1 cellular context compared by ENCODE assay signal in the genomic region with DNA sequence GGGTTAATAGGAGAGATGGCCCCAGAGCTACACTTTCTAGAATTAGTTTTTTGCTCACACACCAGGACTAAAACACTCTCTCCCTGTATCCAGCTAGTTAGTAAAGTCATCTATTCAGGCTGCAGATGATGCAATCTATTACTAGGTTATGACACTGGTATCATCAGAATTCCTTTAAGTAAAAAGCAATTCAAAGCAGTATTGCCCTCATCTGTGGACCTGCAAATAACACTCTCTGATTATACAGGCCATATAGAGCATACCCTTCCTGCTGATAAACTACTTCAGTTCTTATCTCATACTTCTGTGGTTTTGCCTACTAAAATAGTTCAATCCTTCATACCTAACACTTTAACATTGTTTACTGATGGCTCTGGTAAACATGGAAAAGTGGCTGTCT.
TF ChIP-seq lines count a peak whose summit lies in the region.

No MANE protein-coding gene starts in this region.

TF ChIP-seq in K562, 482 proteins besides CTCF, POLR2A, EP300 and RAD21 (continued from another document):
- TF ChIP-seq, protein P1, sequence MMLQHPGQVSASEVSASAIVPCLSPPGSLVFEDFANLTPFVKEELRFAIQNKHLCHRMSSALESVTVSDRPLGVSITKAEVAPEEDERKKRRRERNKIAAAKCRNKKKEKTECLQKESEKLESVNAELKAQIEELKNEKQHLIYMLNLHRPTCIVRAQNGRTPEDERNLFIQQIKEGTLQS (IDR thresholded peaks at IDR 0.05): peak; percentile 91
- TF ChIP-seq, protein P1 (CRISPR knock-in tag; conservative IDR thresholded peaks at IDR 0.05): no peak
- TF ChIP-seq ETV1 (tag; conservative IDR thresholded peaks at IDR 0.05; ENCODE audit: low read depth): peak; percentile 85
- no peak for TF ChIP-seq ZNF263 (CRISPR knock-in tag; IDR thresholded peaks at IDR 0.05; ENCODE audit: borderline replicate concordance)
- TF ChIP-seq RUNX1 (IDR thresholded peaks at IDR 0.05; ENCODE audit: low read depth): no peak
- TF ChIP-seq IFI16 (CRISPR knock-in tag; IDR thresholded peaks at IDR 0.05): no peak
- TF ChIP-seq HDAC6 (IDR thresholded peaks at IDR 0.05; ENCODE audit: low read depth, low read length): no peak
- TF ChIP-seq, protein P2, sequence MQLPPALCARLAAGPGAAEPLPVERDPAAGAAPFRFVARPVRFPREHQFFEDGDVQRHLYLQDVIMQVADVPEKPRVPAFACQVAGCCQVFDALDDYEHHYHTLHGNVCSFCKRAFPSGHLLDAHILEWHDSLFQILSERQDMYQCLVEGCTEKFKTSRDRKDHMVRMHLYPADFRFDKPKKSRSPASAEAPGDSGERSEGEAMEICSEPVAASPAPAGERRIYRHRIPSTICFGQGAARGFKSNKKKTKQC (CRISPR knock-in tag; IDR thresholded peaks at IDR 0.05): no peak
- TF ChIP-seq, protein P3, sequence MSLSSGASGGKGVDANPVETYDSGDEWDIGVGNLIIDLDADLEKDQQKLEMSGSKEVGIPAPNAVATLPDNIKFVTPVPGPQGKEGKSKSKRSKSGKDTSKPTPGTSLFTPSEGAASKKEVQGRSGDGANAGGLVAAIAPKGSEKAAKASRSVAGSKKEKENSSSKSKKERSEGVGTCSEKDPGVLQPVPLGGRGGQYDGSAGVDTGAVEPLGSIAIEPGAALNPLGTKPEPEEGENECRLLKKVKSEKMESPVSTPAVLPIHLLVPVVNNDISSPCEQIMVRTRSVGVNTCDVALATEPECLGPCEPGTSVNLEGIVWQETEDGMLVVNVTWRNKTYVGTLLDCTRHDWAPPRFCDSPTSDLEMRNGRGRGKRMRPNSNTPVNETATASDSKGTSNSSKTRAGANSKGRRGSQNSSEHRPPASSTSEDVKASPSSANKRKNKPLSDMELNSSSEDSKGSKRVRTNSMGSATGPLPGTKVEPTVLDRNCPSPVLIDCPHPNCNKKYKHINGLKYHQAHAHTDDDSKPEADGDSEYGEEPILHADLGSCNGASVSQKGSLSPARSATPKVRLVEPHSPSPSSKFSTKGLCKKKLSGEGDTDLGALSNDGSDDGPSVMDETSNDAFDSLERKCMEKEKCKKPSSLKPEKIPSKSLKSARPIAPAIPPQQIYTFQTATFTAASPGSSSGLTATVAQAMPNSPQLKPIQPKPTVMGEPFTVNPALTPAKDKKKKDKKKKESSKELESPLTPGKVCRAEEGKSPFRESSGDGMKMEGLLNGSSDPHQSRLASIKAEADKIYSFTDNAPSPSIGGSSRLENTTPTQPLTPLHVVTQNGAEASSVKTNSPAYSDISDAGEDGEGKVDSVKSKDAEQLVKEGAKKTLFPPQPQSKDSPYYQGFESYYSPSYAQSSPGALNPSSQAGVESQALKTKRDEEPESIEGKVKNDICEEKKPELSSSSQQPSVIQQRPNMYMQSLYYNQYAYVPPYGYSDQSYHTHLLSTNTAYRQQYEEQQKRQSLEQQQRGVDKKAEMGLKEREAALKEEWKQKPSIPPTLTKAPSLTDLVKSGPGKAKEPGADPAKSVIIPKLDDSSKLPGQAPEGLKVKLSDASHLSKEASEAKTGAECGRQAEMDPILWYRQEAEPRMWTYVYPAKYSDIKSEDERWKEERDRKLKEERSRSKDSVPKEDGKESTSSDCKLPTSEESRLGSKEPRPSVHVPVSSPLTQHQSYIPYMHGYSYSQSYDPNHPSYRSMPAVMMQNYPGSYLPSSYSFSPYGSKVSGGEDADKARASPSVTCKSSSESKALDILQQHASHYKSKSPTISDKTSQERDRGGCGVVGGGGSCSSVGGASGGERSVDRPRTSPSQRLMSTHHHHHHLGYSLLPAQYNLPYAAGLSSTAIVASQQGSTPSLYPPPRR (CRISPR knock-in tag; IDR thresholded peaks at IDR 0.05; ENCODE audit: borderline replicate concordance): peak; percentile 69; the same call in 1 of the 2 replicates
- no peak for TF ChIP-seq NUFIP1 (IDR thresholded peaks at IDR 0.05; ENCODE audit: partially characterized antibody)
- TF ChIP-seq, protein P4, sequence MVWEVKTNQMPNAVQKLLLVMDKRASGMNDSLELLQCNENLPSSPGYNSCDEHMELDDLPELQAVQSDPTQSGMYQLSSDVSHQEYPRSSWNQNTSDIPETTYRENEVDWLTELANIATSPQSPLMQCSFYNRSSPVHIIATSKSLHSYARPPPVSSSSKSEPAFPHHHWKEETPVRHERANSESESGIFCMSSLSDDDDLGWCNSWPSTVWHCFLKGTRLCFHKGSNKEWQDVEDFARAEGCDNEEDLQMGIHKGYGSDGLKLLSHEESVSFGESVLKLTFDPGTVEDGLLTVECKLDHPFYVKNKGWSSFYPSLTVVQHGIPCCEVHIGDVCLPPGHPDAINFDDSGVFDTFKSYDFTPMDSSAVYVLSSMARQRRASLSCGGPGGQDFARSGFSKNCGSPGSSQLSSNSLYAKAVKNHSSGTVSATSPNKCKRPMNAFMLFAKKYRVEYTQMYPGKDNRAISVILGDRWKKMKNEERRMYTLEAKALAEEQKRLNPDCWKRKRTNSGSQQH (CRISPR knock-in tag; IDR thresholded peaks at IDR 0.05): no peak
- TF ChIP-seq, protein P5, sequence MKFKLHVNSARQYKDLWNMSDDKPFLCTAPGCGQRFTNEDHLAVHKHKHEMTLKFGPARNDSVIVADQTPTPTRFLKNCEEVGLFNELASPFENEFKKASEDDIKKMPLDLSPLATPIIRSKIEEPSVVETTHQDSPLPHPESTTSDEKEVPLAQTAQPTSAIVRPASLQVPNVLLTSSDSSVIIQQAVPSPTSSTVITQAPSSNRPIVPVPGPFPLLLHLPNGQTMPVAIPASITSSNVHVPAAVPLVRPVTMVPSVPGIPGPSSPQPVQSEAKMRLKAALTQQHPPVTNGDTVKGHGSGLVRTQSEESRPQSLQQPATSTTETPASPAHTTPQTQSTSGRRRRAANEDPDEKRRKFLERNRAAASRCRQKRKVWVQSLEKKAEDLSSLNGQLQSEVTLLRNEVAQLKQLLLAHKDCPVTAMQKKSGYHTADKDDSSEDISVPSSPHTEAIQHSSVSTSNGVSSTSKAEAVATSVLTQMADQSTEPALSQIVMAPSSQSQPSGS (CRISPR knock-in tag; IDR thresholded peaks at IDR 0.05): no peak
- TF ChIP-seq, protein P6, sequence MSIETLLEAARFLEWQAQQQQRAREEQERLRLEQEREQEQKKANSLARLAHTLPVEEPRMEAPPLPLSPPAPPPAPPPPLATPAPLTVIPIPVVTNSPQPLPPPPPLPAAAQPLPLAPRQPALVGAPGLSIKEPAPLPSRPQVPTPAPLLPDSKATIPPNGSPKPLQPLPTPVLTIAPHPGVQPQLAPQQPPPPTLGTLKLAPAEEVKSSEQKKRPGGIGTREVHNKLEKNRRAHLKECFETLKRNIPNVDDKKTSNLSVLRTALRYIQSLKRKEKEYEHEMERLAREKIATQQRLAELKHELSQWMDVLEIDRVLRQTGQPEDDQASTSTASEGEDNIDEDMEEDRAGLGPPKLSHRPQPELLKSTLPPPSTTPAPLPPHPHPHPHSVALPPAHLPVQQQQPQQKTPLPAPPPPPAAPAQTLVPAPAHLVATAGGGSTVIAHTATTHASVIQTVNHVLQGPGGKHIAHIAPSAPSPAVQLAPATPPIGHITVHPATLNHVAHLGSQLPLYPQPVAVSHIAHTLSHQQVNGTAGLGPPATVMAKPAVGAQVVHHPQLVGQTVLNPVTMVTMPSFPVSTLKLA (conservative IDR thresholded peaks at IDR 0.05): no peak
- TF ChIP-seq HNRNPL (IDR thresholded peaks at IDR 0.05; ENCODE audit: low read depth, low read length): no peak
- no peak for TF ChIP-seq MEIS2 (IDR thresholded peaks at IDR 0.05; ENCODE audit: partially characterized antibody)
- no peak for TF ChIP-seq ZNF785 (CRISPR knock-in tag; IDR thresholded peaks at IDR 0.05)
- peak in 1 of 2 experiments; percentile 73; a peak in 2 of 4 replicates for TF ChIP-seq FOXA3 (CRISPR knock-in tag; conservative IDR thresholded peaks at IDR 0.05 in 1 of 2, IDR thresholded peaks at IDR 0.05 in 1 of 2)
- TF ChIP-seq ZSCAN32 (CRISPR knock-in tag; IDR thresholded peaks at IDR 0.05): no peak
- peak; percentile 47 for TF ChIP-seq CCNT2 (IDR thresholded peaks at IDR 0.05; ENCODE audit: borderline replicate concordance, extremely low read depth, insufficient read length, low read depth, low read length)
- TF ChIP-seq DACH1 (IDR thresholded peaks at IDR 0.05; ENCODE audit: partially characterized antibody): no peak
- TF ChIP-seq, protein P7, sequence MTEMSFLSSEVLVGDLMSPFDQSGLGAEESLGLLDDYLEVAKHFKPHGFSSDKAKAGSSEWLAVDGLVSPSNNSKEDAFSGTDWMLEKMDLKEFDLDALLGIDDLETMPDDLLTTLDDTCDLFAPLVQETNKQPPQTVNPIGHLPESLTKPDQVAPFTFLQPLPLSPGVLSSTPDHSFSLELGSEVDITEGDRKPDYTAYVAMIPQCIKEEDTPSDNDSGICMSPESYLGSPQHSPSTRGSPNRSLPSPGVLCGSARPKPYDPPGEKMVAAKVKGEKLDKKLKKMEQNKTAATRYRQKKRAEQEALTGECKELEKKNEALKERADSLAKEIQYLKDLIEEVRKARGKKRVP (CRISPR knock-in tag; IDR thresholded peaks at IDR 0.05): peak; percentile 81
- TF ChIP-seq ESRRA (IDR thresholded peaks at IDR 0.05; ENCODE audit: borderline replicate concordance, low read depth): peak; percentile 64; the same call in 1 of the 2 replicates
- TF ChIP-seq CHD2 (IDR thresholded peaks at IDR 0.05; ENCODE audit: low read depth, low read length): no peak
- TF ChIP-seq MEF2A (IDR thresholded peaks at IDR 0.05; ENCODE audit: control insufficient read depth, low read depth, low read length): no peak
- peak; percentile 54 for TF ChIP-seq ATF7 (IDR thresholded peaks at IDR 0.05)
- TF ChIP-seq BDP1 (IDR thresholded peaks at IDR 0.05; ENCODE audit: insufficient read depth, insufficient read length): no peak
- TF ChIP-seq CSDE1 (IDR thresholded peaks at IDR 0.05): no peak
- TF ChIP-seq, protein P8, sequence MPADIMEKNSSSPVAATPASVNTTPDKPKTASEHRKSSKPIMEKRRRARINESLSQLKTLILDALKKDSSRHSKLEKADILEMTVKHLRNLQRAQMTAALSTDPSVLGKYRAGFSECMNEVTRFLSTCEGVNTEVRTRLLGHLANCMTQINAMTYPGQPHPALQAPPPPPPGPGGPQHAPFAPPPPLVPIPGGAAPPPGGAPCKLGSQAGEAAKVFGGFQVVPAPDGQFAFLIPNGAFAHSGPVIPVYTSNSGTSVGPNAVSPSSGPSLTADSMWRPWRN (IDR thresholded peaks at IDR 0.05; ENCODE audit: low read depth): peak; percentile 89
